ENCODE assay signal across 1 cellular context in genomic region chr17:49227436-49228261, GRCh38.
TF ChIP-seq lines count a peak whose summit lies in the region.

No MANE protein-coding gene starts in this region.

TF ChIP-seq in HCT116, 20 proteins besides CTCF, POLR2A, EP300 and RAD21 (continued from another document):
- TF ChIP-seq, protein P1, sequence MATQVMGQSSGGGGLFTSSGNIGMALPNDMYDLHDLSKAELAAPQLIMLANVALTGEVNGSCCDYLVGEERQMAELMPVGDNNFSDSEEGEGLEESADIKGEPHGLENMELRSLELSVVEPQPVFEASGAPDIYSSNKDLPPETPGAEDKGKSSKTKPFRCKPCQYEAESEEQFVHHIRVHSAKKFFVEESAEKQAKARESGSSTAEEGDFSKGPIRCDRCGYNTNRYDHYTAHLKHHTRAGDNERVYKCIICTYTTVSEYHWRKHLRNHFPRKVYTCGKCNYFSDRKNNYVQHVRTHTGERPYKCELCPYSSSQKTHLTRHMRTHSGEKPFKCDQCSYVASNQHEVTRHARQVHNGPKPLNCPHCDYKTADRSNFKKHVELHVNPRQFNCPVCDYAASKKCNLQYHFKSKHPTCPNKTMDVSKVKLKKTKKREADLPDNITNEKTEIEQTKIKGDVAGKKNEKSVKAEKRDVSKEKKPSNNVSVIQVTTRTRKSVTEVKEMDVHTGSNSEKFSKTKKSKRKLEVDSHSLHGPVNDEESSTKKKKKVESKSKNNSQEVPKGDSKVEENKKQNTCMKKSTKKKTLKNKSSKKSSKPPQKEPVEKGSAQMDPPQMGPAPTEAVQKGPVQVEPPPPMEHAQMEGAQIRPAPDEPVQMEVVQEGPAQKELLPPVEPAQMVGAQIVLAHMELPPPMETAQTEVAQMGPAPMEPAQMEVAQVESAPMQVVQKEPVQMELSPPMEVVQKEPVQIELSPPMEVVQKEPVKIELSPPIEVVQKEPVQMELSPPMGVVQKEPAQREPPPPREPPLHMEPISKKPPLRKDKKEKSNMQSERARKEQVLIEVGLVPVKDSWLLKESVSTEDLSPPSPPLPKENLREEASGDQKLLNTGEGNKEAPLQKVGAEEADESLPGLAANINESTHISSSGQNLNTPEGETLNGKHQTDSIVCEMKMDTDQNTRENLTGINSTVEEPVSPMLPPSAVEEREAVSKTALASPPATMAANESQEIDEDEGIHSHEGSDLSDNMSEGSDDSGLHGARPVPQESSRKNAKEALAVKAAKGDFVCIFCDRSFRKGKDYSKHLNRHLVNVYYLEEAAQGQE (IDR thresholded peaks at IDR 0.05; ENCODE audit: low read depth), result no peak
- TF ChIP-seq, protein P2, sequence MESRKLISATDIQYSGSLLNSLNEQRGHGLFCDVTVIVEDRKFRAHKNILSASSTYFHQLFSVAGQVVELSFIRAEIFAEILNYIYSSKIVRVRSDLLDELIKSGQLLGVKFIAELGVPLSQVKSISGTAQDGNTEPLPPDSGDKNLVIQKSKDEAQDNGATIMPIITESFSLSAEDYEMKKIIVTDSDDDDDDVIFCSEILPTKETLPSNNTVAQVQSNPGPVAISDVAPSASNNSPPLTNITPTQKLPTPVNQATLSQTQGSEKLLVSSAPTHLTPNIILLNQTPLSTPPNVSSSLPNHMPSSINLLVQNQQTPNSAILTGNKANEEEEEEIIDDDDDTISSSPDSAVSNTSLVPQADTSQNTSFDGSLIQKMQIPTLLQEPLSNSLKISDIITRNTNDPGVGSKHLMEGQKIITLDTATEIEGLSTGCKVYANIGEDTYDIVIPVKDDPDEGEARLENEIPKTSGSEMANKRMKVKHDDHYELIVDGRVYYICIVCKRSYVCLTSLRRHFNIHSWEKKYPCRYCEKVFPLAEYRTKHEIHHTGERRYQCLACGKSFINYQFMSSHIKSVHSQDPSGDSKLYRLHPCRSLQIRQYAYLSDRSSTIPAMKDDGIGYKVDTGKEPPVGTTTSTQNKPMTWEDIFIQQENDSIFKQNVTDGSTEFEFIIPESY (IDR thresholded peaks at IDR 0.05; ENCODE audit: extremely low read depth, insufficient replicate concordance, low read length), result no peak
- TF ChIP-seq, protein P3, sequence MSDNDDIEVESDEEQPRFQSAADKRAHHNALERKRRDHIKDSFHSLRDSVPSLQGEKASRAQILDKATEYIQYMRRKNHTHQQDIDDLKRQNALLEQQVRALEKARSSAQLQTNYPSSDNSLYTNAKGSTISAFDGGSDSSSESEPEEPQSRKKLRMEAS (IDR thresholded peaks at IDR 0.05), result no peak
- TF ChIP-seq CEBPB (IDR thresholded peaks at IDR 0.05; ENCODE audit: low read depth), result no peak
- no peak for TF ChIP-seq ELF1 (IDR thresholded peaks at IDR 0.05; ENCODE audit: borderline replicate concordance, low read depth)
TF ChIP-seq in HCT116: peak in this region for 0.
